ENCODE assay signal across 8 cellular contexts in genomic region chr17:42337442-42337841, GRCh38. TPM values are rescaled to one million over a fixed set of nuclear protein-coding genes. Genes with fewer than 3 reads are reported as not detected.
DNase-seq lines count a peak whose midpoint lies in the region; ATAC-seq and TF ChIP-seq lines count a peak whose summit lies in the region.

No MANE protein-coding gene starts in this region.

- CTCF ChIA-PET in GM10248 (lab: Yijun Ruan, JAX): interaction anchor here (0.8 to 31.0 kb wide), 7 partner anchors 13 to 190 kb away, joined by 3 to 890 read pairs (median 3); partner anchors contain the start of gene STAT3

- DNase-seq in GM10248 (ENCODE audit: extremely low spot score) (peak; percentile 78), inferior parietal cortex (ENCODE audit: extremely low spot score) (no peak), NCI-H1436 (lab: John Stamatoyannopoulos, UW) (no peak), NCI-H2196 treated with DMSO at 0.1 percent for 48 hours (lab: John Stamatoyannopoulos, UW; ENCODE audit: unreplicated experiment) (no peak)
- DNase-seq in stimulated activated CD4-positive, alpha-beta T cell treated with anti-CD3 and anti-CD28 coated beads, Interleukin-12 subunit alpha, Interleukin-12 subunit beta, amount 100 ng/mL, for 4 hours: peak; percentile 54

- peak; percentile 51 for ATAC-seq in HG03342 (IDR thresholded peaks at IDR 0.05; ENCODE audit: unreplicated experiment)
- ATAC-seq in activated T-helper 17 cell treated with anti-CD3 and anti-CD28 coated beads, Interleukin-2, amount 50 U/mL, for 72 hours (replicated peaks): peak; percentile 69
- ATAC-seq in HG03565 (IDR thresholded peaks at IDR 0.05; ENCODE audit: unreplicated experiment): no peak

- peak overlapping the region; percentile 84 for H3K4me3 Mint-ChIP-seq in activated T-helper 17 cell treated with anti-CD3 and anti-CD28 coated beads, Interleukin-2, amount 50 U/mL, for 72 hours

- H3K4me1 Mint-ChIP-seq in activated T-helper 17 cell treated with anti-CD3 and anti-CD28 coated beads, Interleukin-2, amount 50 U/mL, for 72 hours: peaks cover 42% of the 10 kb centered on the region

- H3K36me3 Mint-ChIP-seq in activated T-helper 17 cell treated with anti-CD3 and anti-CD28 coated beads, Interleukin-2, amount 50 U/mL, for 72 hours (ENCODE audit: low read depth): peaks cover 93% of the 10 kb centered on the region

- POLR2A ChIA-PET in GM10248 (lab: Yijun Ruan, JAX): interaction anchor here (0.6 to 0.8 kb wide), 2 partner anchors 51 to 75 kb away, joined by 4 to 7 read pairs; partner anchors contain the start of gene STAT3

- H3K27me3 Mint-ChIP-seq in activated T-helper 17 cell treated with anti-CD3 and anti-CD28 coated beads, Interleukin-2, amount 50 U/mL, for 72 hours: no peaks in the 10 kb centered on the region

- H3K27ac Mint-ChIP-seq in activated T-helper 17 cell treated with anti-CD3 and anti-CD28 coated beads, Interleukin-2, amount 50 U/mL, for 72 hours: peak overlapping the region; percentile 96

- H3K9me3 Mint-ChIP-seq in activated T-helper 17 cell treated with anti-CD3 and anti-CD28 coated beads, Interleukin-2, amount 50 U/mL, for 72 hours: no peaks in the 10 kb centered on the region

- TF ChIP-seq CTCF in GM10248 (IDR thresholded peaks at IDR 0.05; ENCODE audit: control extremely low read depth, extremely low read depth, low read depth, missing control alignments): no peak

RNA-seq across cellular contexts. Expression of gene STAT5A, which starts 49.1 kb away (rescaled TPM):
- 100 to 1,000 TPM; 133 to 305 TPM for total RNA-seq in activated T-helper 17 cell treated with anti-CD3 and anti-CD28 coated beads, Interleukin-2, amount 50 U/mL, for 72 hours

RNA-seq across cellular contexts. Expression of gene STAT3, which starts 50.8 kb away (rescaled TPM):
- total RNA-seq in activated T-helper 17 cell treated with anti-CD3 and anti-CD28 coated beads, Interleukin-2, amount 50 U/mL, for 72 hours: 100 to 1,000 TPM; 179 to 429 TPM

Comparison
In these comparisons a context has a peak if more than half of its experiments do, and no peak if none do; other contexts are left out.
1. DNase-seq: peak in GM10248 (single experiment) and stimulated activated CD4-positive, alpha-beta T cell treated with anti-CD3 and anti-CD28 coated beads, Interleukin-12 subunit alpha, Interleukin-12 subunit beta, amount 100 ng/mL, for 4 hours (single experiment); none in inferior parietal cortex (single experiment), NCI-H1436 (single experiment) and NCI-H2196 treated with DMSO at 0.1 percent for 48 hours (single experiment).